Comparison of ENCODE assay signal across 9 cellular contexts in genomic region chr10:77756319-77757232, GRCh38.
DNase-seq lines count a peak whose midpoint lies in the region; ATAC-seq and TF ChIP-seq lines count a peak whose summit lies in the region.
"Had no signal": no experiment of that assay in that cellular context is flagged by ENCODE, and none has a peak within 500 bp of the region (broad histone marks: within the 10 kb centered on the region; RNA-seq: fewer than 3 reads in every experiment).

No MANE protein-coding gene starts in this region.

- H3K9me3 Mint-ChIP-seq in T-cell: no peaks in the 10 kb centered on the region

- H3K9me3 ChIP-seq in A673 (ENCODE audit: low read depth, low read length, poor library complexity, severe bottlenecking) (no peaks in the 10 kb centered on the region), ES-I3 (ENCODE audit: control insufficient read depth, insufficient read depth, low read length) (no peaks in the 10 kb centered on the region), Loucy (ENCODE audit: insufficient read depth, low read depth, low read length) (no peaks in the 10 kb centered on the region), psoas muscle (no peaks in the 10 kb centered on the region)

- no peaks in the 10 kb centered on the region for H4K20me1 ChIP-seq in Loucy (ENCODE audit: insufficient read depth, low read length, poor library complexity, severe bottlenecking)

- H3K9ac ChIP-seq in ES-I3 (ENCODE audit: low read depth, low read length): peak overlapping the region; percentile 41; the same call in 1 of the 2 replicates
- H3K9ac ChIP-seq in Loucy (ENCODE audit: low read depth, low read length, poor library complexity, severe bottlenecking): no peak overlapping the region

- TF ChIP-seq CTCF in A673 (conservative IDR thresholded peaks at IDR 0.05; ENCODE audit: low read depth, low read length) (peak; percentile 90), Loucy (conservative IDR thresholded peaks at IDR 0.05; ENCODE audit: low read length) (peak; percentile 94), psoas muscle (IDR thresholded peaks at IDR 0.05) (peak; percentile 25), omental fat pad (IDR thresholded peaks at IDR 0.05) (no peak)

- no peaks in the 10 kb centered on the region for H3K79me2 ChIP-seq in Loucy (ENCODE audit: insufficient read depth, low read length)

- H3K27ac ChIP-seq in A673 (ENCODE audit: low read depth, low read length, poor library complexity, severe bottlenecking) (no peak overlapping the region), psoas muscle (no peak overlapping the region)
- H3K27ac ChIP-seq: skin epidermis had no signal

- H3K4me3 Mint-ChIP-seq in T-cell: no peak overlapping the region

- H3K27me3 Mint-ChIP-seq in T-cell: peaks cover 7% of the 10 kb centered on the region in 2 donors

- no peaks in the 10 kb centered on the region for H3K27me3 ChIP-seq in A673 (replicated peaks; ENCODE audit: insufficient read depth, low read depth, low read length, poor library complexity)
- no peaks in the 10 kb centered on the region for H3K27me3 ChIP-seq in Loucy (ENCODE audit: insufficient read depth, low read length, poor library complexity, severe bottlenecking)
- no peaks in the 10 kb centered on the region for H3K27me3 ChIP-seq in psoas muscle (ENCODE audit: insufficient read depth in 3 of 3, low read length in 2 of 3)

- H3K9me2 ChIP-seq in Loucy (replicated peaks; ENCODE audit: low read depth, low read length): no peaks in the 10 kb centered on the region

- no TSS peak for BruUV-seq in A673 (replicated peaks; lab: Mats Ljungman, UMichigan)

- DNase-seq in A673 (ENCODE audit: low spot score) (peak; percentile 79), SKM-1 (lab: John Stamatoyannopoulos, UW; ENCODE audit: unreplicated experiment) (peak; percentile 21), fibroblast of the conjunctiva (ENCODE audit: low read depth) (peak; percentile 75), psoas muscle (peak in 1 of 2 donors; percentile 33), omental fat pad (ENCODE audit: low spot score) (no peak), T-cell (no peak)

- WGBS in psoas muscle, 3 donors: 31 to 34% (median 33%) methylated on average over 12 of the region's 12 CpGs

- no peak overlapping the region for H3K4me3 ChIP-seq in A673 (ENCODE audit: low read depth, low read length, poor library complexity, severe bottlenecking)
- no peak overlapping the region for H3K4me3 ChIP-seq in Loucy (ENCODE audit: low read length, poor library complexity, severe bottlenecking)
- no peak overlapping the region for H3K4me3 ChIP-seq in psoas muscle
- H3K4me3 ChIP-seq: skin epidermis had no signal

- H2AFZ ChIP-seq in Loucy (ENCODE audit: low read length): no peak overlapping the region

- ATAC-seq in psoas muscle (peak in 3 of 4 donors; percentile 57 to 68 (median 66)), omental fat pad (ENCODE audit: low FRiP score) (no peak), T-cell (replicated peaks in 1 of 4) (no peak)

- no peaks in the 10 kb centered on the region for H3F3A ChIP-seq in Loucy (ENCODE audit: low read depth)

- peaks cover 8% of the 10 kb centered on the region for H3K4me1 ChIP-seq in A673 (ENCODE audit: insufficient read depth, low read length, poor library complexity, severe bottlenecking)
- H3K4me1 ChIP-seq in ES-I3 (ENCODE audit: insufficient read depth, low read length): peaks cover 4% of the 10 kb centered on the region; the same call in 1 of the 2 replicates
- no peaks in the 10 kb centered on the region for H3K4me1 ChIP-seq in Loucy (ENCODE audit: insufficient read depth, low read length, poor library complexity, severe bottlenecking)
- no peaks in the 10 kb centered on the region for H3K4me1 ChIP-seq in psoas muscle

- H3K36me3 Mint-ChIP-seq in T-cell: no peaks in the 10 kb centered on the region

- no peaks in the 10 kb centered on the region for H3K4me1 Mint-ChIP-seq in T-cell

- intact Hi-C loops in A673 (cut with micrococcal nuclease; ENCODE audit: unreplicated experiment): loop anchor here (2.0 to 10.0 kb wide), 4 partner anchors 42 to 582 kb away; no protein-coding TSS in a partner anchor
- intact Hi-C loops in psoas muscle (cut with DNase I): no loop called here

- H3K36me3 ChIP-seq in A673 (ENCODE audit: insufficient read depth, low read length, poor library complexity, severe bottlenecking) (no peaks in the 10 kb centered on the region), ES-I3 (ENCODE audit: insufficient read depth, low read length) (no peaks in the 10 kb centered on the region), Loucy (ENCODE audit: insufficient read depth, low read length) (no peaks in the 10 kb centered on the region), psoas muscle (ENCODE audit: insufficient read depth in 1 of 2, low read depth in 1 of 2) (no peaks in the 10 kb centered on the region)

- POLR2A ChIA-PET in A673 (lab: Charles Lee; ENCODE audit: low non-redundant PET) (interaction anchor here (0.5 kb wide), 1 partner anchor 1486 kb away, joined by 5 read pairs; no protein-coding TSS in a partner anchor), T-cell (lab: Charles Lee) (no interaction called here)

- H3K27ac Mint-ChIP-seq in T-cell: no peak overlapping the region

- no peak overlapping the region for H3K4me2 ChIP-seq in Loucy (ENCODE audit: low read depth, low read length, poor library complexity, severe bottlenecking)

- CTCF ChIA-PET in A673 (lab: Charles Lee) (interaction anchor here (0.5 to 1.0 kb wide), 5 partner anchors 12 to 89 kb away, joined by 3 to 4 read pairs (median 3); no protein-coding TSS in a partner anchor), T-cell (lab: Charles Lee) (interaction anchor here (0.6 to 1.0 kb wide), 2 partner anchors 39 to 45 kb away, joined by 3 read pairs; no protein-coding TSS in a partner anchor)

Comparison
In these comparisons a context has a peak if more than half of its experiments do, and no peak if none do; other contexts are left out.
1. DNase-seq: peak in A673 (single experiment), SKM-1 (single experiment) and fibroblast of the conjunctiva (single experiment); none in omental fat pad (single experiment) and T-cell (0 of 34).
2. CTCF ChIP-seq: peak in A673 (single experiment), Loucy (single experiment) and psoas muscle (single experiment); none in omental fat pad (0 of 3).
3. ATAC-seq: peak in psoas muscle (3 of 4); none in omental fat pad (single experiment) and T-cell (0 of 4).